In genomic region chr3:102200126-102200525, GRCh38 we compare ENCODE assay signal across 28 cellular contexts.
DNase-seq lines count a peak whose midpoint lies in the region; ATAC-seq and TF ChIP-seq lines count a peak whose summit lies in the region.
"Had no signal": no experiment of that assay in that cellular context is flagged by ENCODE, and none has a peak within 500 bp of the region (broad histone marks: within the 10 kb centered on the region; RNA-seq: fewer than 3 reads in every experiment).

No MANE protein-coding gene starts in this region.

- H3K27ac ChIP-seq in IMR-90 (ENCODE audit: insufficient read depth, low read length) (no peak overlapping the region), mesenchymal stem cell (ENCODE audit: low read length, poor library complexity, severe bottlenecking) (no peak overlapping the region)
- H3K27ac ChIP-seq: dorsolateral prefrontal cortex, HL-60, sigmoid colon, transverse colon had no signal

- H3K4me1 ChIP-seq in IMR-90 (ENCODE audit: control insufficient read depth, insufficient read depth, low read length) (peaks cover 2% of the 10 kb centered on the region; the same call in 1 of the 2 replicates), mesenchymal stem cell (ENCODE audit: control insufficient read depth, insufficient read depth, low read depth, low read length) (peaks cover 2% of the 10 kb centered on the region)
- H3K4me1 ChIP-seq: sigmoid colon had no signal

- no peaks in the 10 kb centered on the region for H4K20me1 ChIP-seq in IMR-90 (ENCODE audit: insufficient read depth, low read length)

- no peaks in the 10 kb centered on the region for H3K36me3 Mint-ChIP-seq in T-helper 2 cell treated with Interferon-gamma antibody and Interleukin-4, amounts not matched to agents 5 μg/mL and 100 μg/mL, for 36 hours (ENCODE audit: low read depth)
- H3K36me3 Mint-ChIP-seq: brain had no signal

- H3K4me1 Mint-ChIP-seq in T-helper 2 cell treated with Interferon-gamma antibody and Interleukin-4, amounts not matched to agents 5 μg/mL and 100 μg/mL, for 36 hours (ENCODE audit: low read depth) = no peaks in the 10 kb centered on the region
- H3K4me1 Mint-ChIP-seq: activated CD4-positive, alpha-beta memory T cell treated with anti-CD3 and anti-CD28 coated beads, Interleukin-2, amount 10 ng/mL, durations not matched to agents 7 days and 5 days; brain had no signal

- CTCF ChIA-PET in IMR-90 (lab: Yijun Ruan, JAX) = interaction anchor here (0.9 kb wide), 1 partner anchor 391 kb away, joined by 3 read pairs; no protein-coding TSS in a partner anchor

- H2BK15ac ChIP-seq in IMR-90 (ENCODE audit: low read depth, low read length) (no peak overlapping the region), mesenchymal stem cell (ENCODE audit: low read depth, poor library complexity, severe bottlenecking) (no peak overlapping the region)

- no peak overlapping the region for H3K27ac Mint-ChIP-seq in T-helper 2 cell treated with Interferon-gamma antibody and Interleukin-4, amounts not matched to agents 5 μg/mL and 100 μg/mL, for 36 hours
- H3K27ac Mint-ChIP-seq: activated CD4-positive, alpha-beta memory T cell treated with anti-CD3 and anti-CD28 coated beads, Interleukin-2, amount 10 ng/mL, durations not matched to agents 7 days and 5 days; brain; progenitor cell of endocrine pancreas had no signal

- H3K36me3 ChIP-seq in IMR-90 (ENCODE audit: control insufficient read depth, insufficient read depth, low read length) = no peaks in the 10 kb centered on the region
- no peaks in the 10 kb centered on the region for H3K36me3 ChIP-seq in mesenchymal stem cell (ENCODE audit: control insufficient read depth in 1 of 2, insufficient read depth in 2 of 2, low read depth in 1 of 2, low read length in 2 of 2)
- H3K36me3 ChIP-seq: sigmoid colon, transverse colon had no signal

- peak; percentile 91 for ATAC-seq in IMR-90 (ENCODE audit: low read depth)
- no peak for ATAC-seq in HG03378 (IDR thresholded peaks at IDR 0.05; ENCODE audit: unreplicated experiment)
- ATAC-seq: left ventricle myocardium superior, Panc1 had no signal

- peak overlapping the region; percentile 36; the same call in 1 of the 2 replicates for H3K4ac ChIP-seq in IMR-90 (ENCODE audit: low read depth, low read length)
- no peak overlapping the region for H3K4ac ChIP-seq in mesenchymal stem cell (ENCODE audit: low read depth in 1 of 2, low read length in 2 of 2)

- no peak overlapping the region for H4K91ac ChIP-seq in IMR-90 (ENCODE audit: insufficient read depth, low read depth, low read length)
- H4K91ac ChIP-seq in mesenchymal stem cell (ENCODE audit: low read length) = no peak overlapping the region

- H4K8ac ChIP-seq in IMR-90 (ENCODE audit: low read depth in 2 of 2, low read length in 2 of 2) = no peak overlapping the region
- H4K8ac ChIP-seq in mesenchymal stem cell (ENCODE audit: low read length) = no peak overlapping the region

- no peak overlapping the region for H2BK12ac ChIP-seq in mesenchymal stem cell (ENCODE audit: low read length in 2 of 2)

- no peak overlapping the region; the same call in 1 of the 2 replicates for H3K14ac ChIP-seq in IMR-90 (replicated peaks; ENCODE audit: low read depth, low read length)
- no peak overlapping the region for H3K14ac ChIP-seq in mesenchymal stem cell (ENCODE audit: low read length in 2 of 2)

- in situ Hi-C loops in IMR-90 (cut with MboI; ENCODE audit: low sequenced_read_pairs) = no loop called here

- H2AFZ ChIP-seq in IMR-90 (replicated peaks; ENCODE audit: low read length, poor library complexity) (no peak overlapping the region), mesenchymal stem cell (ENCODE audit: low read depth, low read length) (no peak overlapping the region)

- H2BK120ac ChIP-seq in IMR-90 (ENCODE audit: low read depth, low read length) = peak overlapping the region; percentile 71; the same call in 1 of the 2 replicates
- no peak overlapping the region for H2BK120ac ChIP-seq in mesenchymal stem cell (ENCODE audit: low read depth, low read length)

- intact Hi-C loops in IMR-90 (cut with micrococcal nuclease) = no loop called here

- TF ChIP-seq RAD21 in IMR-90 (IDR thresholded peaks at IDR 0.05; ENCODE audit: low read length) = no peak

- BruUV-seq in IMR-90 (replicated peaks; lab: Mats Ljungman, UMichigan) = no TSS peak

- no peaks in the 10 kb centered on the region for H3K9me1 ChIP-seq in IMR-90 (ENCODE audit: insufficient read depth, low read length)

- no peaks in the 10 kb centered on the region for H3K27me3 ChIP-seq in IMR-90 (ENCODE audit: control insufficient read depth, insufficient read depth, low read length)
- H3K27me3 ChIP-seq in mesenchymal stem cell (ENCODE audit: control insufficient read depth in 1 of 2, insufficient read depth in 1 of 2, low read length in 2 of 2) = no peaks in the 10 kb centered on the region
- H3K27me3 ChIP-seq: sigmoid colon, transverse colon had no signal

- POLR2A ChIA-PET in IMR-90 (lab: Charles Lee; ENCODE audit: unreplicated experiment) = no interaction called here

- peak overlapping the region; percentile 92 for H2BK5ac ChIP-seq in IMR-90 (ENCODE audit: low read depth, low read length, poor library complexity, severe bottlenecking)
- no peak overlapping the region for H2BK5ac ChIP-seq in mesenchymal stem cell (ENCODE audit: low read depth, low read length, poor library complexity, severe bottlenecking)

- H3K23ac ChIP-seq in IMR-90 (ENCODE audit: low read depth, low read length) (no peak overlapping the region), mesenchymal stem cell (ENCODE audit: low read length in 2 of 2) (no peak overlapping the region)

- H3K18ac ChIP-seq in IMR-90 (ENCODE audit: low read depth, low read length) (peak overlapping the region; percentile 25; the same call in 1 of the 2 replicates), mesenchymal stem cell (ENCODE audit: low read depth in 1 of 2, low read length in 2 of 2) (no peak overlapping the region)

- TF ChIP-seq CTCF in IMR-90 (conservative IDR thresholded peaks at IDR 0.05; ENCODE audit: low read depth, low read length) (no peak), epithelial cell of esophagus (IDR thresholded peaks at IDR 0.05; ENCODE audit: insufficient read depth, low read depth, low read length, missing control alignments) (no peak)

- H3K9me3 ChIP-seq in IMR-90 (ENCODE audit: control insufficient read depth, insufficient read depth, low read length) (no peaks in the 10 kb centered on the region), mesenchymal stem cell (ENCODE audit: control insufficient read depth, low read length) (no peaks in the 10 kb centered on the region)
- H3K9me3 ChIP-seq: sigmoid colon, transverse colon had no signal

- DNase-seq in Daoy (ENCODE audit: low read depth) (peak; percentile 44), IMR-90 (peak; percentile 89), epithelial cell of esophagus (ENCODE audit: low read depth) (peak; percentile 88), mesenchymal stem cell (peak; percentile 18), HPDE6-E6E7 (ENCODE audit: extremely low spot score) (no peak), NCI-H1105 (lab: John Stamatoyannopoulos, UW) (no peak)
- no peak for DNase-seq in T-helper 2 cell treated with Interferon-gamma antibody and Interleukin-4, amounts not matched to agents 5 μg/mL and 100 μg/mL, for 36 hours (ENCODE audit: low spot score)
- DNase-seq: ACHN; activated CD4-positive, alpha-beta memory T cell treated with anti-CD3 and anti-CD28 coated beads, Interleukin-2, amount 10 ng/mL, durations not matched to agents 7 days and 5 days; activated CD4-positive, CD25-positive, alpha-beta regulatory T cell treated with anti-CD3 and anti-CD28 coated beads, Interleukin-2, amount 50 U/mL, for 72 hours; activated CD8-positive, alpha-beta memory T cell treated with anti-CD3 and anti-CD28 coated beads, Interleukin-2, amount 50 U/mL, for 4 hours; activated naive CD4-positive, alpha-beta T cell treated with Interleukin-2 at 50 U/mL for 16 hours; dorsolateral prefrontal cortex; GDM1; Karpas-422; left ventricle myocardium superior; NCI-H1436; NCI-H345; SHP77; sigmoid colon; stimulated activated CD4-positive, alpha-beta T cell treated with anti-CD3 and anti-CD28 coated beads, Interleukin-15, amount 100 ng/mL, for 24 hours; stimulated activated CD4-positive, alpha-beta T cell treated with anti-CD3 and anti-CD28 coated beads, Interleukin-4, amount 100 ng/mL, for 4 hours; transverse colon had no signal

- H2AK5ac ChIP-seq in IMR-90 (ENCODE audit: low read depth, low read length) (no peak overlapping the region), mesenchymal stem cell (ENCODE audit: low read length, severe bottlenecking) (no peak overlapping the region)

- H3K56ac ChIP-seq in IMR-90 (ENCODE audit: extremely low read depth, insufficient read depth, low read length) = no peak overlapping the region

- H3K4me3 ChIP-seq in IMR-90 (ENCODE audit: insufficient read depth, low read depth, low read length) (no peak overlapping the region), epithelial cell of esophagus (ENCODE audit: low read length) (no peak overlapping the region), mesenchymal stem cell (ENCODE audit: insufficient read depth in 1 of 2, low read depth in 1 of 2, low read length in 2 of 2) (no peak overlapping the region)
- H3K4me3 ChIP-seq: dorsolateral prefrontal cortex, sigmoid colon, transverse colon had no signal

- no peak overlapping the region for H2AK9ac ChIP-seq in IMR-90 (replicated peaks; ENCODE audit: low read depth, low read length, poor library complexity)

- peaks cover 8% of the 10 kb centered on the region for H3K9me3 Mint-ChIP-seq in T-helper 2 cell treated with Interferon-gamma antibody and Interleukin-4, amounts not matched to agents 5 μg/mL and 100 μg/mL, for 36 hours
- H3K9me3 Mint-ChIP-seq: brain had no signal

- H4K5ac ChIP-seq in IMR-90 (ENCODE audit: low read depth, low read length) = no peak overlapping the region; the same call in 1 of the 2 replicates

- no peak overlapping the region for H3K4me3 Mint-ChIP-seq in T-helper 2 cell treated with Interferon-gamma antibody and Interleukin-4, amounts not matched to agents 5 μg/mL and 100 μg/mL, for 36 hours
- H3K4me3 Mint-ChIP-seq: activated CD4-positive, alpha-beta memory T cell treated with anti-CD3 and anti-CD28 coated beads, Interleukin-2, amount 10 ng/mL, durations not matched to agents 7 days and 5 days; brain had no signal

- peak overlapping the region; percentile 18; the same call in 1 of the 2 replicates for H3K4me2 ChIP-seq in IMR-90 (ENCODE audit: low read depth, low read length)
- H3K4me2 ChIP-seq in mesenchymal stem cell (ENCODE audit: low read length, poor library complexity, severe bottlenecking) = no peak overlapping the region

- H3K79me1 ChIP-seq in IMR-90 (ENCODE audit: low read depth in 1 of 2, low read length in 2 of 2) (no peaks in the 10 kb centered on the region), mesenchymal stem cell (replicated peaks; ENCODE audit: low read length, poor library complexity, severe bottlenecking) (no peaks in the 10 kb centered on the region)

- H2BK20ac ChIP-seq in IMR-90 (ENCODE audit: low read depth, low read length) = peak overlapping the region; percentile 82; the same call in 1 of the 2 replicates

- H3K27me3 Mint-ChIP-seq in T-helper 2 cell treated with Interferon-gamma antibody and Interleukin-4, amounts not matched to agents 5 μg/mL and 100 μg/mL, for 36 hours (ENCODE audit: low read depth) = peaks cover 11% of the 10 kb centered on the region
- H3K27me3 Mint-ChIP-seq: progenitor cell of endocrine pancreas had no signal

- dilution Hi-C loops in IMR-90 (cut with HindIII; ENCODE audit: low sequenced_read_pairs, unreplicated experiment) = no loop called here

- TF ChIP-seq POLR2A in IMR-90 (IDR thresholded peaks at IDR 0.05; ENCODE audit: low read depth, low read length) = no peak

- H3K9ac ChIP-seq in IMR-90 (ENCODE audit: low read depth, low read length) (no peak overlapping the region), mesenchymal stem cell (ENCODE audit: low read length) (no peak overlapping the region)

Comparison
In these comparisons a context has a peak if more than half of its experiments do, and no peak if none do; other contexts are left out.
1. DNase-seq: peak in Daoy (single experiment), IMR-90 (single experiment), epithelial cell of esophagus (single experiment) and mesenchymal stem cell (single experiment); none in HPDE6-E6E7 (single experiment), T-helper 2 cell treated with Interferon-gamma antibody and Interleukin-4, amounts not matched to agents 5 μg/mL and 100 μg/mL, for 36 hours (single experiment) and NCI-H1105 (single experiment).